ENCODE assay signal across 1 cellular context in genomic region chr16:1492082-1492922, GRCh38.
TF ChIP-seq lines count a peak whose summit lies in the region.

No MANE protein-coding gene starts in this region.

TF ChIP-seq in endothelial cell of umbilical vein, 7 proteins besides CTCF, POLR2A, EP300 and RAD21:
- no peak for TF ChIP-seq FOS (IDR thresholded peaks at IDR 0.05; ENCODE audit: borderline replicate concordance, insufficient read depth, low read length)
- no peak for TF ChIP-seq JUN (IDR thresholded peaks at IDR 0.05; ENCODE audit: borderline replicate concordance, insufficient read depth, insufficient read length, low read depth)
- no peak for TF ChIP-seq EZH2 (IDR thresholded peaks at IDR 0.05; ENCODE audit: borderline replicate concordance, low read depth, low read length, severe bottlenecking)
- TF ChIP-seq POLR2AphosphoS5 (IDR thresholded peaks at IDR 0.05; ENCODE audit: insufficient read depth, low read depth, low read length) = no peak
- TF ChIP-seq MYC (IDR thresholded peaks at IDR 0.05; ENCODE audit: low read depth, low read length) = no peak
- TF ChIP-seq GATA2 (IDR thresholded peaks at IDR 0.05; ENCODE audit: insufficient read depth, insufficient read length, low read depth, low read length) = no peak
- TF ChIP-seq MAX (IDR thresholded peaks at IDR 0.05; ENCODE audit: insufficient read depth, insufficient read length) = no peak
